In the genomic region with DNA sequence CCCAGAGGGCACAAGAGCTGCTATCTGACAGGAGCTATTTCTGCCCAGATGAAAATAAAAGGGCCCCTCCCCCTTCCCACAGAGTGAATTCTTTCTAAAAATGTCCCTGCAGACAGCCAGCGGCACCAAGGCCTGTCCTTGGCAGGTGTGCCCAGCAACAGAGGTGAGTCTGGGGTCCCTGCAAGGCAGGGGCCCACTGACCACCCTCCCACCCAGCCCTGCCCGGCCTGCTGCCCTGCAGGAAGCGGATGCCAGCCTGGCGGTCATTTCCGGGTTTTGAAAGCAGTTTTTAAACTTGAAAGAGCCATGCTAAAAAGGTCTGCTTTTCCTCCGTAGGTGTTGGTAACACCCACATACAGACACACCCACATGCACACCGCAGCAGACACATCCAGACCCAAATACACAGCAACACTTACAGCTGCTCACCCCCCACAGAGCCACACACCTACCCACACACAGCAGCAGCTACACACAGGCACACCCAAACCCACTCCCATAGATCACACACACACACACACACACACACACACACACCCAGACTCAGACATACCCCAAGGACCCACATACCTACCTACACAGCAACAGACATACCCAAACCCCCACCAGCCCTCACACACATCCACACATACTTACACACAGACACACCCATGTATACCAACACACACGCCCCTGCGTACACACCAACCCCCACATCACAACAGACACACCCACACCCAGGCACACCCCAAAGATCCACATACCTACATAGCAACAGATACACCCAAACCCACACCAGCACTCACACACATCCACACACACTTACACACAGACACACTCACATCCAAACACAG, we compare ENCODE assay signal across 8 cellular contexts. TPM values are rescaled to one million over a fixed set of nuclear protein-coding genes. Genes with fewer than 3 reads are reported as not detected.
A peak's percentile ranks its signal among the peaks of the same experiment; 100 is the strongest.
DNase-seq lines count a peak whose midpoint lies in the region; ATAC-seq and TF ChIP-seq lines count a peak whose summit lies in the region.

No MANE protein-coding gene starts in this region.

- no TSS peak for BruUV-seq in PC-3 (replicated peaks; lab: Mats Ljungman, UMichigan)

- no peak for TF ChIP-seq CTCF in DOHH2 (IDR thresholded peaks at IDR 0.05; ENCODE audit: low read depth, low read length, poor library complexity, severe bottlenecking)
- no peak for TF ChIP-seq CTCF in PC-3 (conservative IDR thresholded peaks at IDR 0.05; ENCODE audit: low read depth, low read length)
- no peak for TF ChIP-seq CTCF in progenitor cell of endocrine pancreas (IDR thresholded peaks at IDR 0.05; ENCODE audit: unreplicated experiment)

- peak overlapping the region; percentile 84 for H3K4me2 ChIP-seq in DOHH2 (ENCODE audit: low read length)
- H3K4me2 ChIP-seq in PC-3 (ENCODE audit: low read length): peak overlapping the region; percentile 84

- peaks cover 62% of the 10 kb centered on the region for H3K4me1 ChIP-seq in DOHH2 (ENCODE audit: control insufficient read depth, low read length)
- H3K4me1 ChIP-seq in PC-3 (ENCODE audit: insufficient read depth, low read length): peaks cover 43% of the 10 kb centered on the region

- no peaks in the 10 kb centered on the region for H3K9me3 Mint-ChIP-seq in progenitor cell of endocrine pancreas (ENCODE audit: low read depth)

- H2AFZ ChIP-seq in PC-3 (ENCODE audit: low read length): peak overlapping the region; percentile 94

- peaks cover 29% of the 10 kb centered on the region for H3K79me2 ChIP-seq in DOHH2 (ENCODE audit: control insufficient read depth, low read length)
- H3K79me2 ChIP-seq in PC-3 (ENCODE audit: low read length): peaks cover 41% of the 10 kb centered on the region

- no peaks in the 10 kb centered on the region for H3K9me3 ChIP-seq in DOHH2 (ENCODE audit: control insufficient read depth, insufficient read depth, low read length)
- no peaks in the 10 kb centered on the region for H3K9me3 ChIP-seq in PC-3 (ENCODE audit: low read length)

- peak overlapping the region; percentile 93 for H3K4me3 ChIP-seq in DOHH2 (ENCODE audit: low read length)
- H3K4me3 ChIP-seq in PC-3 (ENCODE audit: low read length): peak overlapping the region; percentile 88

- peak overlapping the region; percentile 95 for H3K27ac ChIP-seq in DOHH2 (ENCODE audit: low read depth, low read length)
- H3K27ac ChIP-seq in PC-3 (ENCODE audit: low read length): peak overlapping the region; percentile 90

- H3K4me3 Mint-ChIP-seq in progenitor cell of endocrine pancreas (ENCODE audit: low read depth): peak overlapping the region; percentile 77

- peaks cover 11% of the 10 kb centered on the region for H3K36me3 Mint-ChIP-seq in progenitor cell of endocrine pancreas (ENCODE audit: insufficient read depth)

- CTCF ChIA-PET in HEK293T (lab: Yijun Ruan, JAX) (interaction anchor here (1.5 kb wide), 1 partner anchor 49 kb away, joined by 5 read pairs; no protein-coding TSS in a partner anchor), PC-3 (lab: Charles Lee) (interaction anchor here (0.6 kb wide), 1 partner anchor 70 kb away, joined by 3 read pairs; no protein-coding TSS in a partner anchor)

- peaks cover 28% of the 10 kb centered on the region for H3K36me3 ChIP-seq in DOHH2 (ENCODE audit: control insufficient read depth, low read length)
- H3K36me3 ChIP-seq in PC-3 (ENCODE audit: low read depth, low read length): peaks cover 16% of the 10 kb centered on the region

- H3K27ac Mint-ChIP-seq in progenitor cell of endocrine pancreas: peak overlapping the region; percentile 97

- H3K27me3 ChIP-seq in DOHH2 (ENCODE audit: control insufficient read depth, low read length) (no peaks in the 10 kb centered on the region), PC-3 (ENCODE audit: low read length) (no peaks in the 10 kb centered on the region)

- DNase-seq in HEK293T (ENCODE audit: extremely low spot score) (no peak), PC-3 (peak; percentile 40), foreskin melanocyte (peak; percentile 38), progenitor cell of endocrine pancreas (ENCODE audit: low spot score, unreplicated experiment) (no peak), NCI-H446 (lab: John Stamatoyannopoulos, UW) (no peak)
- peak; percentile 45 for DNase-seq in activated T-helper 9 cell treated with anti-CD3 and anti-CD28 coated beads, Interleukin-2, amount 50 U/mL, for 16 hours (ENCODE audit: low read depth)

- intact Hi-C loops in PC-3 (cut with micrococcal nuclease): loop anchor here (2.0 kb wide), 1 partner anchor 40 kb away; no protein-coding TSS in a partner anchor

- peaks cover 53% of the 10 kb centered on the region for H3F3A ChIP-seq in DOHH2 (ENCODE audit: control insufficient read depth, insufficient read depth)
- peaks cover 14% of the 10 kb centered on the region for H3F3A ChIP-seq in PC-3 (ENCODE audit: low read length, unreplicated experiment)

- H3K9me2 ChIP-seq in DOHH2 (replicated peaks; ENCODE audit: control insufficient read depth, low read length) (no peaks in the 10 kb centered on the region), PC-3 (replicated peaks; ENCODE audit: low read length) (no peaks in the 10 kb centered on the region)

- peak overlapping the region; percentile 98 for H3K9ac ChIP-seq in PC-3 (ENCODE audit: low read length)

- H3K27me3 Mint-ChIP-seq in progenitor cell of endocrine pancreas: no peaks in the 10 kb centered on the region

- ATAC-seq in PC-3: peak; percentile 7; the same call in 1 of the 2 replicates
- no peak for ATAC-seq in HG03378 (IDR thresholded peaks at IDR 0.05; ENCODE audit: unreplicated experiment)

- peaks cover 4% of the 10 kb centered on the region; the same call in 1 of the 2 replicates for H4K20me1 ChIP-seq in DOHH2 (ENCODE audit: control insufficient read depth, insufficient read depth, low read depth, low read length)
- H4K20me1 ChIP-seq in PC-3 (ENCODE audit: low read length): peaks cover 17% of the 10 kb centered on the region

- POLR2A ChIA-PET in HEK293T (lab: Yijun Ruan, JAX) (interaction anchor here (1.0 to 1.3 kb wide), 5 partner anchors 8 to 40 kb away, joined by 3 to 9 read pairs (median 3); partner anchors contain the start of gene ZFP36L2), PC-3 (lab: Charles Lee; ENCODE audit: unreplicated experiment) (no interaction called here)

- H3K4me1 Mint-ChIP-seq in progenitor cell of endocrine pancreas (ENCODE audit: low read depth): peaks cover 53% of the 10 kb centered on the region

TF ChIP-seq in HEK293T, 16 proteins besides CTCF, POLR2A, EP300 and RAD21:
- TF ChIP-seq ZNF384 (IDR thresholded peaks at IDR 0.05): no peak
- peak; percentile 6; the same call in 1 of the 2 replicates for TF ChIP-seq CTBP1 (IDR thresholded peaks at IDR 0.05; ENCODE audit: borderline replicate concordance)
- TF ChIP-seq SP1 (IDR thresholded peaks at IDR 0.05): no peak
- TF ChIP-seq TARDBP (IDR thresholded peaks at IDR 0.05): peak; percentile 77

RNA-seq across cellular contexts. Expression of gene ZFP36L2, which starts 7.6 kb away (rescaled TPM):
- total RNA-seq in PC-3 (2014; rRNA removed) (14.8 and 26.0 TPM in 2 replicates), progenitor cell of endocrine pancreas (213 and 222 TPM in 2 replicates)

Comparison
In these comparisons a context has a peak if more than half of its experiments do, and no peak if none do; other contexts are left out.
1. DNase-seq: peak in PC-3 (single experiment), activated T-helper 9 cell treated with anti-CD3 and anti-CD28 coated beads, Interleukin-2, amount 50 U/mL, for 16 hours (single experiment) and foreskin melanocyte (single experiment); none in HEK293T (single experiment), progenitor cell of endocrine pancreas (single experiment) and NCI-H446 (0 of 2).